ENCODE assay signal across 33 cellular contexts in the genomic region with DNA sequence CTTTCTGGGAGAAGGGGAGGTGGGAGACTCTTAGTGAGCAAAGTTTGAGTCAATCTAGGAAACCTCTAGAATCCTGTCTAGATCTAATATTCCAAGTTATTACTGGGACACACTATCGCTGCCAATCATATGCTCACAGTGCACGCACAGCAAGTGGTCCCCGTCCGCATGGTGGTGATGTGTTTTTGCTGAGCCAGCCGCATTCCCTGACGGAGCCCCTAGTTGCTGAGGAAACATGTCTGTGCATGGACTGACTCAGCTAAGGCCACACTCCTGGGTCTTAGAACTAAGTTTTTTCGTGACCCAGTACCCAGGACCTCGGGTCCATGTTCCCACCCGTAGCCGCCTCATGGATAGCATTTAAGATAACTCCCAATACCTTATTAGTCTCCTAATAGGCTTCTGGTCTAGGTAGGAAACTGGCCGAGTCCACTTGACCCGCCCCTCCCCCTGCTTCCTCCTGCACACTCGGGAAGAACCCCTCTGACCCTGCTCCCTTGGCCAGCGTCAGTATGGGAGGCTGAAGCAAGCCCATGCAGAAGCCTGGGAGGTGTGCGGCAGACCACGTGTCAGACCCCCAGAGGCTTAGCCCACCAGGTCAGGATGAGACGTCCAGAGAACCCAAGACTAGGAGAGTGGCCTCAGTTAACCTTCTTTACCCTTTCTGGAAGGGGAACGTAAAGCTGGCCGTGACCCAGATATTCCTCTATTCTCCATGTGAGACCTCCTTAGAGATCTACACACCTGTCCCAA.
"Had no signal": no experiment of that assay in that cellular context is flagged by ENCODE, and none has a peak within 500 bp of the region (broad histone marks: within the 10 kb centered on the region; RNA-seq: fewer than 3 reads in every experiment).

No MANE protein-coding gene starts in this region.

- H3K4me3 Mint-ChIP-seq: activated CD4-positive, alpha-beta T cell treated with anti-CD3 and anti-CD28 coated beads for 36 hours; activated CD4-positive, alpha-beta T cell treated with anti-CD3 and anti-CD28 coated beads, Interleukin-2, amount 10 ng/mL, durations not matched to agents 7 days and 5 days; activated CD8-positive, alpha-beta T cell treated with anti-CD3 and anti-CD28 coated beads, Interleukin-2, amount 10 ng/mL, durations not matched to agents 7 days and 5 days; activated naive CD4-positive, alpha-beta T cell treated with anti-CD3 and anti-CD28 coated beads for 36 hours; brain; T-helper 1 cell treated with Interleukin-12 subunit alpha and Interleukin-12 subunit beta and Interleukin-4 antibody, amounts not matched to agents 30 μg/mL and 1 μg/mL, for 36 hours; T-helper 2 cell treated with Interferon-gamma antibody and Interleukin-4, amounts not matched to agents 5 μg/mL and 100 μg/mL, for 36 hours; WTC11 had no signal

- H3K27me3 ChIP-seq: adrenal gland, Peyer's patch, SJSA1 had no signal

- H3K27ac Mint-ChIP-seq: activated CD4-positive, alpha-beta T cell treated with anti-CD3 and anti-CD28 coated beads for 36 hours; activated CD4-positive, alpha-beta T cell treated with anti-CD3 and anti-CD28 coated beads, Interleukin-2, amount 10 ng/mL, durations not matched to agents 7 days and 5 days; activated CD8-positive, alpha-beta T cell treated with anti-CD3 and anti-CD28 coated beads, Interleukin-2, amount 10 ng/mL, durations not matched to agents 7 days and 5 days; activated naive CD4-positive, alpha-beta T cell treated with anti-CD3 and anti-CD28 coated beads for 36 hours; brain; T-helper 1 cell treated with Interleukin-12 subunit alpha and Interleukin-12 subunit beta and Interleukin-4 antibody, amounts not matched to agents 30 μg/mL and 1 μg/mL, for 36 hours; T-helper 2 cell treated with Interferon-gamma antibody and Interleukin-4, amounts not matched to agents 5 μg/mL and 100 μg/mL, for 36 hours; WTC11 had no signal

- ATAC-seq: activated CD4-positive, alpha-beta T cell treated with anti-CD3 and anti-CD28 coated beads for 36 hours; activated CD4-positive, CD25-positive, alpha-beta regulatory T cell treated with anti-CD3 and anti-CD28 coated beads, Interleukin-2, amount 50 U/mL, for 24 hours; activated CD8-positive, alpha-beta T cell treated with anti-CD3 and anti-CD28 coated beads, Interleukin-2, amount 10 ng/mL, durations not matched to agents 7 days and 5 days; activated naive CD4-positive, alpha-beta T cell treated with anti-CD3 and anti-CD28 coated beads, Interleukin-2, amount 50 U/mL, for 72 hours; PC-3; WTC11 had no signal

- H3K4me1 ChIP-seq: adrenal gland had no signal

- H3K9me3 Mint-ChIP-seq: activated CD4-positive, alpha-beta T cell treated with anti-CD3 and anti-CD28 coated beads, Interleukin-2, amount 10 ng/mL, durations not matched to agents 7 days and 5 days; activated naive CD4-positive, alpha-beta T cell treated with anti-CD3 and anti-CD28 coated beads for 36 hours; brain; T-helper 1 cell treated with Interleukin-12 subunit alpha and Interleukin-12 subunit beta and Interleukin-4 antibody, amounts not matched to agents 30 μg/mL and 1 μg/mL, for 36 hours; T-helper 2 cell treated with Interferon-gamma antibody and Interleukin-4, amounts not matched to agents 5 μg/mL and 100 μg/mL, for 36 hours had no signal

- H3K27me3 Mint-ChIP-seq: activated CD4-positive, alpha-beta T cell treated with anti-CD3 and anti-CD28 coated beads for 36 hours; activated CD4-positive, alpha-beta T cell treated with anti-CD3 and anti-CD28 coated beads, Interleukin-2, amount 10 ng/mL, durations not matched to agents 7 days and 5 days; brain had no signal

- H3K4me2 ChIP-seq: SK-N-SH had no signal

- H3K9ac ChIP-seq: SK-N-SH had no signal

- H3K9me3 ChIP-seq: adrenal gland, Peyer's patch, SJSA1, SK-N-SH had no signal

- DNase-seq: activated CD4-positive, alpha-beta T cell treated with anti-CD3 and anti-CD28 coated beads for 36 hours; activated CD4-positive, alpha-beta T cell treated with anti-CD3 and anti-CD28 coated beads, Interleukin-2, amount 10 ng/mL, durations not matched to agents 7 days and 5 days; activated CD4-positive, alpha-beta T cell treated with anti-CD3 and anti-CD28 coated beads, Interleukin-2, amount 50 U/mL, for 48 hours; activated CD8-positive, alpha-beta memory T cell treated with anti-CD3 and anti-CD28 coated beads, Interleukin-2, amount 50 U/mL, for 4 hours; activated CD8-positive, alpha-beta T cell treated with anti-CD3 and anti-CD28 coated beads, Interleukin-2, amount 10 ng/mL, durations not matched to agents 7 days and 5 days; activated gamma-delta T cell; activated naive CD4-positive, alpha-beta T cell treated with anti-CD3 and anti-CD28 coated beads for 36 hours; activated T-cell treated with anti-CD3 and anti-CD28 coated beads, Interleukin-2, amount 50 U/mL, for 48 hours; adrenal gland; caudate nucleus; cerebellar nuclear complex; Karpas-422; KBM-7; NCI-H1105 treated with DMSO at 0.1 percent for 48 hours; NCI-H1436; NCI-H1694; NCI-H1930; NCI-H2081 treated with DMSO at 0.1 percent for 48 hours; NCI-H345; NCI-H524 treated with DMSO at 0.1 percent for 48 hours; NK-92 treated with Interleukin-12 subunit alpha and Interleukin-12 subunit beta, amount 100 ng/mL, for 24 hours; PC-3; Peyer's patch; RPMI8226; SHP77 treated with DMSO at 0.1 percent for 48 hours; SK-N-SH had no signal

- H3K27ac ChIP-seq: adrenal gland, Peyer's patch, SJSA1 had no signal

- H3K4me3 ChIP-seq: adrenal gland, Peyer's patch, SJSA1 had no signal
